In the genomic region with DNA sequence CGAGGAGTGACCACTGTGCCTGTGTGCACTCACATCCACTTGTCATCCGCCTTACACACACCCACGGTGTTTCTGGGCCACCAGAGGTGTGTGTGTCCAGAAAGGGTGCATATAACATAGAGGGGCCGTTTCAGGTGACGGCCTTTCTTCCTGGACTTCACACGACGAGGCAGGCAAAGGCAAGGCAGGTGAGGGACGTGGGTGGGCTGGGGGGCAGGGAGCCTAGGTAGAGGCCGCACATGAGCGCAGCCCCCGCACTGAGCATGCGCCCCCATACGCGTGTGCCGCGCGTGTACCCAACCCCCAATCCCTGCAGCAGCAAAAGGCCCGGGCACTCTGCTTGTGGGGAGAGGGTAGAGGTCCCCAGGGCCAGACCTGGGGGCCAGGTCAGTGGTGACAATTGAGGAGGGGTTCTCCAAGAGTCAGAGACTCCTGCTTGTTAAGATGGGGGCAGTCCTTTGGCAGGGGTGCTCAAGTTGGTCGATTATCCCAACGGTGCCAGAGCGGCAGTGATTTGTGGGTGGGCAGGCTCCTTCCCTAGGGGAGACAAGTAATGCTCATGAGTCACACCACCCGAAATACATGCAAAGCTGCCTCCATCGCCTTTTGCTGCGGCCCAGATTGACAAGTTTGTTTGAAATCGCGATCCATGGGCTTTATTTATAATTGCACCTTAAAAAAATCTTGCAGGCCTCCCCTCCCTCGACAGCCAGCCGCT, we compare ENCODE assay signal across 8 cellular contexts. TPM values are rescaled to one million over a fixed set of nuclear protein-coding genes. Genes with fewer than 3 reads are reported as not detected.
DNase-seq lines count a peak whose midpoint lies in the region; ATAC-seq and TF ChIP-seq lines count a peak whose summit lies in the region.

No MANE protein-coding gene starts in this region.

- H3K4me3 Mint-ChIP-seq in immature natural killer cell: peak overlapping the region; percentile 82 to 93 (median 85)
- H3K4me3 Mint-ChIP-seq in stimulated activated naive CD8-positive, alpha-beta T cell treated with anti-CD3 and anti-CD28 coated beads, Interleukin-15, amount 100 ng/mL, for 72 hours: peak overlapping the region; percentile 82 to 91

- no peak for TF ChIP-seq CTCF in ascending aorta (IDR thresholded peaks at IDR 0.05)

- DNase-seq in G401 (ENCODE audit: low spot score) (peak; percentile 47), NCI-H1092 treated with DMSO at 0.1 percent for 48 hours (lab: John Stamatoyannopoulos, UW) (peak; percentile 80), ascending aorta (ENCODE audit: low spot score in 2 of 2) (no peak), immature natural killer cell (no peak), NCI-H128 (lab: John Stamatoyannopoulos, UW; ENCODE audit: unreplicated experiment) (no peak)
- no peak for DNase-seq in stimulated activated naive CD8-positive, alpha-beta T cell treated with anti-CD3 and anti-CD28 coated beads, Interleukin-15, amount 100 ng/mL, for 72 hours

- no peaks in the 10 kb centered on the region for H3K36me3 ChIP-seq in ascending aorta

- peak overlapping the region; percentile 87 to 95 for H3K27ac ChIP-seq in ascending aorta

- no peaks in the 10 kb centered on the region for H3K9me3 ChIP-seq in ascending aorta

- H3K4me1 Mint-ChIP-seq in immature natural killer cell: peaks cover 63 to 64% of the 10 kb centered on the region in 2 donors
- H3K4me1 Mint-ChIP-seq in stimulated activated naive CD8-positive, alpha-beta T cell treated with anti-CD3 and anti-CD28 coated beads, Interleukin-15, amount 100 ng/mL, for 72 hours: peaks cover 86% of the 10 kb centered on the region

- H3K36me3 Mint-ChIP-seq in immature natural killer cell: no peaks in the 10 kb centered on the region

- no peak for ATAC-seq in stimulated activated naive CD8-positive, alpha-beta T cell treated with anti-CD3 and anti-CD28 coated beads, Interleukin-15, amount 100 ng/mL, for 72 hours
- ATAC-seq in HG02970 (IDR thresholded peaks at IDR 0.05; ENCODE audit: low FRiP score, unreplicated experiment): no peak
- no peak for ATAC-seq in HG02884 (IDR thresholded peaks at IDR 0.05; ENCODE audit: unreplicated experiment)

- H3K27me3 ChIP-seq in ascending aorta: no peaks in the 10 kb centered on the region

- H3K9me3 Mint-ChIP-seq in immature natural killer cell: no peaks in the 10 kb centered on the region
- no peaks in the 10 kb centered on the region for H3K9me3 Mint-ChIP-seq in stimulated activated naive CD8-positive, alpha-beta T cell treated with anti-CD3 and anti-CD28 coated beads, Interleukin-15, amount 100 ng/mL, for 72 hours

- intact Hi-C loops in ascending aorta (cut with DNase I): loop anchor here (2.0 to 5.0 kb wide), 3 partner anchors 54 to 340 kb away; a partner anchor contains a TSS

- H3K4me1 ChIP-seq in ascending aorta: peaks cover 36 to 56% of the 10 kb centered on the region in 2 donors

- in situ Hi-C loops in G401 (cut with HindIII; ENCODE audit: low sequenced_read_pairs): no loop called here

- peak overlapping the region in 4 of 6 donors; percentile 62 to 93 (median 90) for H3K27ac Mint-ChIP-seq in immature natural killer cell
- H3K27ac Mint-ChIP-seq in stimulated activated naive CD8-positive, alpha-beta T cell treated with anti-CD3 and anti-CD28 coated beads, Interleukin-15, amount 100 ng/mL, for 72 hours: peak overlapping the region in 1 of 2 donors; percentile 59

- H3K27me3 Mint-ChIP-seq in immature natural killer cell (ENCODE audit: low read depth in 3 of 3): peaks cover 0 to 7% (median 5%) of the 10 kb centered on the region in 3 donors
- H3K27me3 Mint-ChIP-seq in stimulated activated naive CD8-positive, alpha-beta T cell treated with anti-CD3 and anti-CD28 coated beads, Interleukin-15, amount 100 ng/mL, for 72 hours: no peaks in the 10 kb centered on the region

- H3K4me3 ChIP-seq in ascending aorta: peak overlapping the region; percentile 84 to 88

RNA-seq across cellular contexts. Expression of a gene that starts 1.0 kb away (rescaled TPM):
- 42.2 and 45.9 TPM in 2 replicates for total RNA-seq in G401 (2014; rRNA removed; shearing (Covaris generic))
- total RNA-seq in ascending aorta: 142 TPM
- polyA plus RNA-seq in immature natural killer cell: 1 to 10 TPM; 2.3 to 8.9 (median 5.1) TPM

RNA-seq across cellular contexts. Expression of a gene that starts 2.5 kb away (rescaled TPM):
- 17.5 and 29.6 TPM in 2 replicates for total RNA-seq in G401 (2014; rRNA removed; shearing (Covaris generic))
- 16.7 TPM for total RNA-seq in ascending aorta
- polyA plus RNA-seq in immature natural killer cell: under 1 TPM in 1 of 3 donors, not detected in 2; 0.18 TPM

RNA-seq across cellular contexts. Expression of a gene that starts 21.9 kb away (rescaled TPM):
- 72.2 and 119 TPM in 2 replicates for total RNA-seq in G401 (2014; rRNA removed; shearing (Covaris generic))
- total RNA-seq in ascending aorta: 93.7 TPM
- 10 to 100 TPM; 41.6 to 50.5 (median 47.0) TPM for polyA plus RNA-seq in immature natural killer cell

RNA-seq across cellular contexts. Expression of a gene that starts 23.6 kb away (rescaled TPM):
- total RNA-seq in G401 (2014; rRNA removed; shearing (Covaris generic)): 5.2 and 11.1 TPM in 2 replicates
- 11.0 TPM for total RNA-seq in ascending aorta
- polyA plus RNA-seq in immature natural killer cell: 10 to 100 TPM; 31.6 to 36.7 (median 34.0) TPM

RNA-seq across cellular contexts. Expression of a gene that starts 32.3 kb away (rescaled TPM):
- 3.6 and 9.7 TPM in 2 replicates for total RNA-seq in G401 (2014; rRNA removed; shearing (Covaris generic))
- 22.0 TPM for total RNA-seq in ascending aorta
- polyA plus RNA-seq in immature natural killer cell: 1 to 10 TPM in 1 of 3 donors, under 1 TPM in 2; 0.12 to 1.3 (median 0.38) TPM

Comparison
In these comparisons a context has a peak if more than half of its experiments do, and no peak if none do; other contexts are left out.
1. DNase-seq: peak in G401 (single experiment) and NCI-H1092 treated with DMSO at 0.1 percent for 48 hours (single experiment); none in ascending aorta (0 of 2), immature natural killer cell (0 of 3), stimulated activated naive CD8-positive, alpha-beta T cell treated with anti-CD3 and anti-CD28 coated beads, Interleukin-15, amount 100 ng/mL, for 72 hours (0 of 2) and NCI-H128 (single experiment).